ENCODE assay signal across 8 cellular contexts in the genomic region with DNA sequence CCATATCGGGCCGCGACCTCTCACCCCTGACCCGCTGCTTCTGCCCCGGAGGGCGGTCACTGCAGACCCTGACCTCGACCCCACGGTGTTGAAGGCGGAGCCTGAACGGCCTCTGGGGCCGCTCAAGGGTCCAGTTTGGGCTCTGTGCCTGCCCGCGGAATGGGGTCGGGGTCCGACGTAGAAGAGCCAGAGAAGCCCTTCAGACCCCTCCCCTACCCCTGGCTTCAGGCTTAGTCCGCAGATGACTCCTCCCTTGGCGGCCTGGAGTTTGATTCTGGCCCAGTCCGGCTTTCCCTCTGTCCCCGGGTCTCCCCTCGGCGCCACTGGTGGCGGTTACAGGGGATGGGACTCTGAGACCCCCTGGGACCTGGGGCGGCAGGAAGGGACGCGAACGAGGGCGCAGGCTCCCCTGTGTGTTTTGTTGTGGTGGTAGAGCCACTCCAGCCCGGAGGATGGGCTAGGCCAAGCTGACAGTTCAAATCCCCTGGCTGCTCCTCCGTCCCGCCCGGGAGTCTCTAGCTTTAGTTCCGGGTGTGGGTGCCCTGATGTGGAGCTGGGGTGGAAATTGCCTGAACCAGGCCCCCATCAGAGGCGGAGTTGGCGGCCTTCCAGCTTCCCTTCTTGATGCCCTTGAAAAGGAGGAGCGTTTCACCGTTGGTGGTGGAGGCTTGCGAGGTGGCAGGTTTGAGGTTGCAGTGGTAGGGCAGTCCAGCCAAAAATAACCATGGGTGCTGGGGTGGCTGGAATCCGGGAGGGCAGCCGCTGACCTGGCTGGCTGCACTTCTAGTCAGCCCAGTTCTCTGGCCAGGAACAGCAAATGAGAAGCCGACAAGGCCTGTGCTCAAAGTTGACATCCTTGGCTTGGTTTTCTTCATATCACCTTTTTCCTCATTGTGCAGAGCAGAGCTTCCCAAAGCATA. TPM values are rescaled to one million over a fixed set of nuclear protein-coding genes. Genes with fewer than 3 reads are reported as not detected.
A peak's percentile ranks its signal among the peaks of the same experiment; 100 is the strongest.
DNase-seq lines count a peak whose midpoint lies in the region; ATAC-seq and TF ChIP-seq lines count a peak whose summit lies in the region.

No MANE protein-coding gene starts in this region.

- peak; percentile 8 to 38 for ATAC-seq in lower lobe of right lung
- no peak for ATAC-seq in GM18520 (IDR thresholded peaks at IDR 0.05; ENCODE audit: unreplicated experiment)

- H3F3A ChIP-seq in MM.1S (ENCODE audit: insufficient read depth, low read length) = peaks cover 26% of the 10 kb centered on the region

- TF ChIP-seq CTCF in MM.1S (IDR thresholded peaks at IDR 0.05; ENCODE audit: low read length) (no peak), lower lobe of right lung (IDR thresholded peaks at IDR 0.05) (no peak)

- peaks cover 63% of the 10 kb centered on the region for H3K79me2 ChIP-seq in MM.1S (ENCODE audit: low read length)

- H4K20me1 ChIP-seq in MM.1S (ENCODE audit: insufficient read depth, low read length) = peaks cover 16% of the 10 kb centered on the region; the same call in 1 of the 2 replicates

- DNase-seq in NCI-H82 (lab: John Stamatoyannopoulos, UW) = peak; percentile 51
- DNase-seq in NCI-H82 treated with DMSO at 0.1 percent for 48 hours (lab: John Stamatoyannopoulos, UW; ENCODE audit: unreplicated experiment) = no peak
- DNase-seq in MM.1S = peak; percentile 69
- peak; percentile 35 to 39 for DNase-seq in activated CD4-positive, alpha-beta T cell treated with anti-CD3 and anti-CD28 coated beads, Interleukin-2, amount 50 U/mL, for 24 hours (ENCODE audit: low read depth in 1 of 2, low spot score in 1 of 2)
- DNase-seq in dermis microvascular lymphatic vessel endothelial cell (ENCODE audit: low read depth in 2 of 2) = peak; percentile 26 to 69
- peak; percentile 86 for DNase-seq in lower lobe of right lung
- DNase-seq in stimulated activated CD4-positive, alpha-beta T cell treated with anti-CD3 and anti-CD28 coated beads, TNF-alpha, amount 100 ng/mL, for 24 hours (ENCODE audit: low read depth in 3 of 3) = peak; percentile 23 to 62 (median 31)

- peak overlapping the region; percentile 95 for H3K27ac ChIP-seq in MM.1S (ENCODE audit: low read length)
- peak overlapping the region; percentile 99 for H3K27ac ChIP-seq in lower lobe of right lung

- peak overlapping the region; percentile 92 for H3K4me2 ChIP-seq in MM.1S (ENCODE audit: low read depth, low read length)

- intact Hi-C loops in lower lobe of right lung (cut with DNase I) = no loop called here

- peak overlapping the region; percentile 99 for H3K4me3 ChIP-seq in MM.1S (ENCODE audit: low read length)
- H3K4me3 ChIP-seq in lower lobe of right lung = peak overlapping the region; percentile 99

- no peaks in the 10 kb centered on the region for H3K9me2 ChIP-seq in MM.1S (replicated peaks; ENCODE audit: insufficient read depth, low read length)

- peak overlapping the region; percentile 43; the same call in 1 of the 2 replicates for H2AFZ ChIP-seq in MM.1S (ENCODE audit: low read length)

- H3K27me3 ChIP-seq in MM.1S (replicated peaks; ENCODE audit: insufficient read depth, low read length) = no peaks in the 10 kb centered on the region
- no peaks in the 10 kb centered on the region for H3K27me3 ChIP-seq in lower lobe of right lung (ENCODE audit: low read depth)

- no peaks in the 10 kb centered on the region for H3K9me3 ChIP-seq in MM.1S (replicated peaks; ENCODE audit: insufficient read depth, low read length)
- no peaks in the 10 kb centered on the region for H3K9me3 ChIP-seq in lower lobe of right lung

- H3K9ac ChIP-seq in MM.1S (ENCODE audit: low read length) = peak overlapping the region; percentile 99

- H3K4me1 ChIP-seq in MM.1S (ENCODE audit: low read length) (peaks cover 22% of the 10 kb centered on the region), lower lobe of right lung (peaks cover 48% of the 10 kb centered on the region)

- H3K36me3 ChIP-seq in MM.1S (replicated peaks; ENCODE audit: insufficient read depth, low read length) (0 out of 2 replicates have a peak, but pooled peaks cover 2% of the 10 kb centered on the region), lower lobe of right lung (peaks cover 27% of the 10 kb centered on the region)

RNA-seq across cellular contexts. Expression of a gene that starts 0.6 kb away (rescaled TPM):
- 35.0 and 53.5 TPM in 2 replicates for total RNA-seq in dermis microvascular lymphatic vessel endothelial cell
- 75.5 TPM for total RNA-seq in lower lobe of right lung
